17 cellular contexts compared by ENCODE assay signal in the genomic region with DNA sequence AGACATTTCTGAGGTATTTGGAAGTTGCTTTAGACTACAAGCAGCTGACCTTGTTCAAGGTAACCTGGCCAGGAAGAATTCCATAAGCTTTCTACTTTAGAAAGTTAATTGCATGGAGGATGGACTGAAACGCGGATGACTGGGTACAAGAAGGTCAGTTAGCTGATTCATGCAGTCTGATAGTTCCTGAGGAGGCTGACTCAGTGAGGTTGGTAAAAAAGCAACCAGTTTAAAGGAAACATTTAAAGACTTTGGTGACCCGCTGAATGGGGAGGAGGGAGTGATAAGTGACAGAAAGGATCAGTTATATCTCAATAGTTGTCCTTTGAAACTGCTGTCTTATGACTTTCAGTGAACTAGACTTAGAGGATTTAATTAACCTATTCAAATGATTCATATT.
DNase-seq lines count a peak whose midpoint lies in the region; TF ChIP-seq lines count a peak whose summit lies in the region.
"Had no signal": no experiment of that assay in that cellular context is flagged by ENCODE, and none has a peak within 500 bp of the region (broad histone marks: within the 10 kb centered on the region; RNA-seq: fewer than 3 reads in every experiment).

No MANE protein-coding gene starts in this region.

- H3K4me3 ChIP-seq in fibroblast of mammary gland (ENCODE audit: control insufficient read depth, low read depth, low read length) = no peak overlapping the region
- H3K4me3 ChIP-seq: dorsolateral prefrontal cortex, esophagus muscularis mucosa, skin epidermis had no signal

- DNase-seq in HS-5 (ENCODE audit: low read depth) (peak; percentile 65), SW 1271 (lab: John Stamatoyannopoulos, UW) (peak; percentile 62 to 86), fibroblast of mammary gland (ENCODE audit: low read depth) (peak; percentile 12), renal cortical epithelial cell (ENCODE audit: low read depth) (peak; percentile 83), cerebellum (ENCODE audit: low spot score) (no peak), HuH-7.5 (ENCODE audit: low spot score) (no peak), NCI-H774 (lab: John Stamatoyannopoulos, UW) (no peak)
- DNase-seq: activated CD4-positive, alpha-beta T cell treated with anti-CD3 and anti-CD28 coated beads, Interleukin-2, amount 50 U/mL, for 1 hour; activated naive CD4-positive, alpha-beta T cell treated with Interleukin-2 at 50 U/mL for 16 hours; activated T-cell treated with anti-CD3 and anti-CD28 coated beads for 4 hours; Caco-2; dorsolateral prefrontal cortex; H7; NCI-H748 treated with DMSO at 0.1 percent for 48 hours; stimulated activated CD4-positive, alpha-beta T cell treated with anti-CD3 and anti-CD28 coated beads, Interleukin-4, amount 100 ng/mL, for 24 hours had no signal

- TF ChIP-seq CTCF in fibroblast of mammary gland (conservative IDR thresholded peaks at IDR 0.05; ENCODE audit: control insufficient read depth, insufficient read depth, low read depth, low read length) = no peak

Comparison
In these comparisons a context has a peak if more than half of its experiments do, and no peak if none do; other contexts are left out.
1. DNase-seq: peak in HS-5 (single experiment), SW 1271 (2 of 2), fibroblast of mammary gland (single experiment) and renal cortical epithelial cell (single experiment); none in cerebellum (single experiment), HuH-7.5 (single experiment) and NCI-H774 (single experiment).